In genomic region chr2:108967757-108968156, GRCh38 we compare ENCODE assay signal across 20 cellular contexts. TPM values are rescaled to one million over a fixed set of nuclear protein-coding genes. Genes with fewer than 3 reads are reported as not detected.
"Had no signal": no experiment of that assay in that cellular context is flagged by ENCODE, and none has a peak within 500 bp of the region (broad histone marks: within the 10 kb centered on the region; RNA-seq: fewer than 3 reads in every experiment).

No MANE protein-coding gene starts in this region.

- H3K27me3 ChIP-seq: esophagus muscularis mucosa, right atrium auricular region, transverse colon had no signal

- H3K9me3 Mint-ChIP-seq: activated CD4-positive, alpha-beta memory T cell treated with anti-CD3 and anti-CD28 coated beads for 36 hours; stimulated activated memory B cell treated with anti-CD40 and anti-IgM and Interleukin-4, amounts not matched to agents 10 μg/mL and 1 μg/mL and 100 μg/mL, for 72 hours had no signal

- FAIRE-seq: islet of Langerhans had no signal

- DNase-seq: activated CD4-positive, alpha-beta memory T cell treated with anti-CD3 and anti-CD28 coated beads for 36 hours; activated CD4-positive, alpha-beta T cell treated with anti-CD3 and anti-CD28 coated beads for 1 hour; activated CD8-positive, alpha-beta memory T cell treated with anti-CD3 and anti-CD28 coated beads, Interleukin-2, amount 50 U/mL, for 4 hours; activated naive CD4-positive, alpha-beta T cell treated with Interleukin-2 at 50 U/mL for 16 hours; aorta; cortex of kidney; effector CD4-positive, alpha-beta T cell; left colon; stimulated activated CD4-positive, alpha-beta T cell treated with anti-CD3 and anti-CD28 coated beads, Interleukin-2, amount 100 ng/mL, for 48 hours; SW 1271; transverse colon had no signal

- H3K27ac ChIP-seq: esophagus muscularis mucosa, right atrium auricular region had no signal

- H3K27ac Mint-ChIP-seq: activated CD4-positive, alpha-beta memory T cell treated with anti-CD3 and anti-CD28 coated beads for 36 hours; stimulated activated memory B cell treated with anti-CD40 and anti-IgM and Interleukin-4, amounts not matched to agents 10 μg/mL and 1 μg/mL and 100 μg/mL, for 72 hours had no signal

- H3K36me3 Mint-ChIP-seq: activated CD4-positive, alpha-beta memory T cell treated with anti-CD3 and anti-CD28 coated beads for 36 hours; stimulated activated memory B cell treated with anti-CD40 and anti-IgM and Interleukin-4, amounts not matched to agents 10 μg/mL and 1 μg/mL and 100 μg/mL, for 72 hours had no signal

- H3K27me3 Mint-ChIP-seq: activated CD4-positive, alpha-beta memory T cell treated with anti-CD3 and anti-CD28 coated beads for 36 hours; stimulated activated memory B cell treated with anti-CD40 and anti-IgM and Interleukin-4, amounts not matched to agents 10 μg/mL and 1 μg/mL and 100 μg/mL, for 72 hours had no signal

- H3K9me3 ChIP-seq: esophagus muscularis mucosa, right atrium auricular region, transverse colon had no signal

- H3K4me3 ChIP-seq: esophagus muscularis mucosa, lung, right atrium auricular region, transverse colon had no signal

- H3K4me3 Mint-ChIP-seq: activated CD4-positive, alpha-beta memory T cell treated with anti-CD3 and anti-CD28 coated beads for 36 hours; stimulated activated memory B cell treated with anti-CD40 and anti-IgM and Interleukin-4, amounts not matched to agents 10 μg/mL and 1 μg/mL and 100 μg/mL, for 72 hours had no signal

- H3K36me3 ChIP-seq: esophagus muscularis mucosa, right atrium auricular region, transverse colon had no signal

- H3K4me1 Mint-ChIP-seq: stimulated activated memory B cell treated with anti-CD40 and anti-IgM and Interleukin-4, amounts not matched to agents 10 μg/mL and 1 μg/mL and 100 μg/mL, for 72 hours had no signal

- ATAC-seq: left colon; stimulated activated memory B cell treated with anti-CD40 and anti-IgM and Interleukin-4, amounts not matched to agents 10 μg/mL and 1 μg/mL and 100 μg/mL, for 72 hours had no signal

- H3K4me1 ChIP-seq: esophagus muscularis mucosa, right atrium auricular region had no signal

RNA-seq across cellular contexts. Expression of gene EDAR, which starts 21.3 kb away (rescaled TPM):
- total RNA-seq: aorta, esophagus muscularis mucosa, posterior vena cava, right atrium auricular region, SK-MEL-5, skeletal muscle tissue, subcutaneous adipose tissue had no signal
